Comparison of ENCODE assay signal across 8 cellular contexts in genomic region chr10:100970076-100970913, GRCh38. TPM values are rescaled to one million over a fixed set of nuclear protein-coding genes. Genes with fewer than 3 reads are reported as not detected.
DNase-seq lines count a peak whose midpoint lies in the region; ATAC-seq lines count a peak whose summit lies in the region.

No MANE protein-coding gene starts in this region.

- no peak overlapping the region for H3K27ac ChIP-seq in iPS-18a (ENCODE audit: low read length)

- no peaks in the 10 kb centered on the region for H3K36me3 Mint-ChIP-seq in activated naive CD8-positive, alpha-beta T cell treated with anti-CD3 and anti-CD28 coated beads, Interleukin-2, amount 50 U/mL, for 24 hours (ENCODE audit: low read depth)

- H3K27me3 Mint-ChIP-seq in activated naive CD8-positive, alpha-beta T cell treated with anti-CD3 and anti-CD28 coated beads, Interleukin-2, amount 50 U/mL, for 24 hours: no peaks in the 10 kb centered on the region

- no peak overlapping the region for H3K9ac ChIP-seq in iPS-18a (ENCODE audit: low read length)

- no peak for ATAC-seq in activated naive CD8-positive, alpha-beta T cell treated with anti-CD3 and anti-CD28 coated beads, Interleukin-2, amount 50 U/mL, for 24 hours
- no peak for ATAC-seq in GM21381 (IDR thresholded peaks at IDR 0.05; ENCODE audit: unreplicated experiment)

- peak; percentile 26 for DNase-seq in stimulated activated CD4-positive, alpha-beta T cell treated with anti-CD3 and anti-CD28 coated beads, Interleukin-15, amount 100 ng/mL, for 24 hours
- no peak for DNase-seq in stimulated activated CD4-positive, alpha-beta T cell treated with anti-CD3 and anti-CD28 coated beads, Interleukin-1b, Interleukin-23, amount 100 ng/mL, for 48 hours
- peak; percentile 25 for DNase-seq in activated naive CD8-positive, alpha-beta T cell treated with anti-CD3 and anti-CD28 coated beads, Interleukin-2, amount 50 U/mL, for 24 hours
- DNase-seq in stimulated activated CD8-positive, alpha-beta memory T cell treated with anti-CD3 and anti-CD28 coated beads, Interleukin-2, amount 100 ng/mL, for 1 hour (ENCODE audit: low read depth in 2 of 2): peak; percentile 9 to 16
- DNase-seq in NCI-H1694 (lab: John Stamatoyannopoulos, UW) (no peak), posterior vena cava (ENCODE audit: low spot score) (no peak)

- H3K4me1 Mint-ChIP-seq in activated naive CD8-positive, alpha-beta T cell treated with anti-CD3 and anti-CD28 coated beads, Interleukin-2, amount 50 U/mL, for 24 hours: peaks cover 24% of the 10 kb centered on the region

- H3K9me3 ChIP-seq in iPS-18a (ENCODE audit: control insufficient read depth, low read depth, low read length): no peaks in the 10 kb centered on the region

- no peaks in the 10 kb centered on the region for H3K36me3 ChIP-seq in iPS-18a (ENCODE audit: control insufficient read depth, low read depth, low read length)

- H3K4me1 ChIP-seq in iPS-18a (ENCODE audit: control insufficient read depth, low read depth, low read length): no peaks in the 10 kb centered on the region

- intact Hi-C loops in posterior vena cava (cut with DNase I): no loop called here

- no peaks in the 10 kb centered on the region for H3K9me3 Mint-ChIP-seq in activated naive CD8-positive, alpha-beta T cell treated with anti-CD3 and anti-CD28 coated beads, Interleukin-2, amount 50 U/mL, for 24 hours

- peak overlapping the region; percentile 15 for H3K4me3 Mint-ChIP-seq in activated naive CD8-positive, alpha-beta T cell treated with anti-CD3 and anti-CD28 coated beads, Interleukin-2, amount 50 U/mL, for 24 hours

- H3K27ac Mint-ChIP-seq in activated naive CD8-positive, alpha-beta T cell treated with anti-CD3 and anti-CD28 coated beads, Interleukin-2, amount 50 U/mL, for 24 hours: no peak overlapping the region

- H3K4me3 ChIP-seq in iPS-18a (ENCODE audit: low read length): peak overlapping the region; percentile 74

- peaks cover 5% of the 10 kb centered on the region for H3K27me3 ChIP-seq in iPS-18a (ENCODE audit: control insufficient read depth, insufficient read depth, low read length)

RNA-seq across cellular contexts. Expression of gene SEMA4G, which starts 1.0 kb away (rescaled TPM):
- total RNA-seq in posterior vena cava: 1 to 10 TPM; 1.1 to 1.6 TPM

RNA-seq across cellular contexts. Expression of gene MRPL43, which starts 17.0 kb away (rescaled TPM):
- total RNA-seq in posterior vena cava: 10 to 100 TPM; 48.6 to 53.9 TPM

RNA-seq across cellular contexts. Expression of gene TWNK, which starts 17.0 kb away (rescaled TPM):
- total RNA-seq in posterior vena cava: 1 to 10 TPM; 5.2 to 5.6 TPM

RNA-seq across cellular contexts. Expression of gene LZTS2, which starts 29.3 kb away (rescaled TPM):
- total RNA-seq in posterior vena cava: 10 to 100 TPM; 71.4 to 91.3 TPM

RNA-seq across cellular contexts. Expression of gene SLF2, which starts 57.5 kb away (rescaled TPM):
- 10 to 100 TPM; 21.8 to 23.7 TPM for total RNA-seq in posterior vena cava

Comparison
In these comparisons a context has a peak if more than half of its experiments do, and no peak if none do; other contexts are left out.
1. DNase-seq: peak in stimulated activated CD4-positive, alpha-beta T cell treated with anti-CD3 and anti-CD28 coated beads, Interleukin-15, amount 100 ng/mL, for 24 hours (single experiment), activated naive CD8-positive, alpha-beta T cell treated with anti-CD3 and anti-CD28 coated beads, Interleukin-2, amount 50 U/mL, for 24 hours (single experiment) and stimulated activated CD8-positive, alpha-beta memory T cell treated with anti-CD3 and anti-CD28 coated beads, Interleukin-2, amount 100 ng/mL, for 1 hour (2 of 2); none in stimulated activated CD4-positive, alpha-beta T cell treated with anti-CD3 and anti-CD28 coated beads, Interleukin-1b, Interleukin-23, amount 100 ng/mL, for 48 hours (single experiment), NCI-H1694 (single experiment) and posterior vena cava (single experiment).